In genomic region chr3:24047513-24047912, GRCh38 we compare ENCODE assay signal across 11 cellular contexts.
DNase-seq lines count a peak whose midpoint lies in the region; ATAC-seq and TF ChIP-seq lines count a peak whose summit lies in the region.
"Had no signal": no experiment of that assay in that cellular context is flagged by ENCODE, and none has a peak within 500 bp of the region (broad histone marks: within the 10 kb centered on the region; RNA-seq: fewer than 3 reads in every experiment).

No MANE protein-coding gene starts in this region.

- intact Hi-C loops in ovary (cut with DNase I): no loop called here

- H3K4me1 ChIP-seq in adipocyte (ENCODE audit: control insufficient read depth, insufficient read depth, low read length): peaks cover 29% of the 10 kb centered on the region
- peaks cover 31% of the 10 kb centered on the region for H3K4me1 ChIP-seq in suprapubic skin
- peaks cover 7% of the 10 kb centered on the region; the same call in 1 of the 2 replicates for H3K4me1 ChIP-seq in SJCRH30
- H3K4me1 ChIP-seq in ovary (ENCODE audit: insufficient read depth): peaks cover 15% of the 10 kb centered on the region

- H3K4me3 ChIP-seq in adipocyte (ENCODE audit: low read length) (peak overlapping the region; percentile 60), suprapubic skin (no peak overlapping the region), SJCRH30 (no peak overlapping the region), ovary (no peak overlapping the region)

- H3K36me3 ChIP-seq in adipocyte (ENCODE audit: control insufficient read depth, insufficient read depth, low read length, severe bottlenecking) (no peaks in the 10 kb centered on the region), suprapubic skin (no peaks in the 10 kb centered on the region), SJCRH30 (no peaks in the 10 kb centered on the region), ovary (no peaks in the 10 kb centered on the region)

- H3K27ac ChIP-seq in suprapubic skin: peak overlapping the region; percentile 85
- H3K27ac ChIP-seq in SJCRH30: no peak overlapping the region
- peak overlapping the region in 1 of 2 donors; percentile 20 for H3K27ac ChIP-seq in ovary

- no peak for DNase-seq in adipocyte (ENCODE audit: low read depth)
- DNase-seq in suprapubic skin (ENCODE audit: low spot score in 2 of 2): no peak
- no peak for DNase-seq in SJCRH30
- DNase-seq in medulla oblongata (ENCODE audit: extremely low spot score): no peak
- DNase-seq in ovary: no peak
- no peak for DNase-seq in activated CD4-positive, CD25-positive, alpha-beta regulatory T cell (lab: John Stamatoyannopoulos, UW)
- DNase-seq: DND-41, NCI-H2171, SIG-M5 had no signal

- H3K9me3 ChIP-seq in adipocyte (ENCODE audit: control insufficient read depth, low read length): peaks cover 4% of the 10 kb centered on the region
- H3K9me3 ChIP-seq in suprapubic skin: no peaks in the 10 kb centered on the region
- no peaks in the 10 kb centered on the region for H3K9me3 ChIP-seq in SJCRH30 (replicated peaks)
- no peaks in the 10 kb centered on the region for H3K9me3 ChIP-seq in ovary

- H3K27me3 ChIP-seq in adipocyte (replicated peaks; ENCODE audit: control insufficient read depth, insufficient read depth, low read length) (no peaks in the 10 kb centered on the region), suprapubic skin (no peaks in the 10 kb centered on the region), SJCRH30 (no peaks in the 10 kb centered on the region), ovary (no peaks in the 10 kb centered on the region)

- no CpG with 5 or more reads among the region's 1 CpG for WGBS in suprapubic skin
- 0% methylated on average over 1 of the region's 1 CpG for WGBS in ovary, 3 donors

- ATAC-seq in GM19463 (IDR thresholded peaks at IDR 0.05; ENCODE audit: unreplicated experiment) (peak; percentile 30), HG02943 (IDR thresholded peaks at IDR 0.05; ENCODE audit: low read depth, unreplicated experiment) (peak; percentile 19)

- TF ChIP-seq POLR2A in suprapubic skin (IDR thresholded peaks at IDR 0.05) (no peak), ovary (IDR thresholded peaks at IDR 0.05) (no peak)

- TF ChIP-seq EP300 in suprapubic skin (IDR thresholded peaks at IDR 0.05) (no peak), ovary (IDR thresholded peaks at IDR 0.05) (no peak)

- peak overlapping the region; percentile 62 for H3K9ac ChIP-seq in adipocyte (ENCODE audit: low read length)

- TF ChIP-seq CTCF in suprapubic skin (IDR thresholded peaks at IDR 0.05) (no peak), ovary (IDR thresholded peaks at IDR 0.05) (no peak)
